ENCODE assay signal across 1 cellular context in the genomic region with DNA sequence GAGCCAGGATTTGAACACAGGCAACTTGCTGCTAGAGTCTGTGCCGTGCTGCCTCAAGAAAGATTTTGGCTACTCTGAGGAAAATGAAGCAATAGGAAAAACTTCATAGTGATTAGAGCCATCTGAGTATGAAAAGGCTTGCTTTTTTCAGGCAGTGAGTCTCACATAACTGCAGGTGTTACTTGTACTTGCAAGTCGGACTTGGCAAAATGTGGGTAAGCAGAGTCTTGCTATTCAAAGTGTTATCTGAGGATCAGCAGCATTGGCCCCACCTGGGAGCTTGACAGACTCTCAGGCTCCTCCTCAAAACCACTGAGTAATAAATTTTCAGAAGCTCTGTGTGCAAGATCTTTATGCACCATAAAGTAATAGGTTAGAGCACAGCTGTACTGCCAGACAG.
TF ChIP-seq lines count a peak whose summit lies in the region.

No MANE protein-coding gene starts in this region.

TF ChIP-seq in IMR-90, 13 proteins besides CTCF, POLR2A, EP300 and RAD21:
- no peak for TF ChIP-seq CEBPB (IDR thresholded peaks at IDR 0.05; ENCODE audit: low read depth, low read length)
- TF ChIP-seq, protein P1, sequence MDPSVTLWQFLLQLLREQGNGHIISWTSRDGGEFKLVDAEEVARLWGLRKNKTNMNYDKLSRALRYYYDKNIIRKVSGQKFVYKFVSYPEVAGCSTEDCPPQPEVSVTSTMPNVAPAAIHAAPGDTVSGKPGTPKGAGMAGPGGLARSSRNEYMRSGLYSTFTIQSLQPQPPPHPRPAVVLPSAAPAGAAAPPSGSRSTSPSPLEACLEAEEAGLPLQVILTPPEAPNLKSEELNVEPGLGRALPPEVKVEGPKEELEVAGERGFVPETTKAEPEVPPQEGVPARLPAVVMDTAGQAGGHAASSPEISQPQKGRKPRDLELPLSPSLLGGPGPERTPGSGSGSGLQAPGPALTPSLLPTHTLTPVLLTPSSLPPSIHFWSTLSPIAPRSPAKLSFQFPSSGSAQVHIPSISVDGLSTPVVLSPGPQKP (IDR thresholded peaks at IDR 0.05; ENCODE audit: borderline replicate concordance, low read depth, low read length): no peak
- TF ChIP-seq MXI1 (IDR thresholded peaks at IDR 0.05; ENCODE audit: borderline replicate concordance, low read depth, low read length): no peak
- no peak for TF ChIP-seq BHLHE40 (IDR thresholded peaks at IDR 0.05; ENCODE audit: low read depth, low read length)
- no peak for TF ChIP-seq MAZ (IDR thresholded peaks at IDR 0.05; ENCODE audit: borderline replicate concordance, low read depth, low read length)
- TF ChIP-seq RFX5 (IDR thresholded peaks at IDR 0.05; ENCODE audit: low read depth, low read length): no peak
- TF ChIP-seq FOS (IDR thresholded peaks at IDR 0.05; ENCODE audit: low read depth, low read length): no peak
- TF ChIP-seq, protein P2, sequence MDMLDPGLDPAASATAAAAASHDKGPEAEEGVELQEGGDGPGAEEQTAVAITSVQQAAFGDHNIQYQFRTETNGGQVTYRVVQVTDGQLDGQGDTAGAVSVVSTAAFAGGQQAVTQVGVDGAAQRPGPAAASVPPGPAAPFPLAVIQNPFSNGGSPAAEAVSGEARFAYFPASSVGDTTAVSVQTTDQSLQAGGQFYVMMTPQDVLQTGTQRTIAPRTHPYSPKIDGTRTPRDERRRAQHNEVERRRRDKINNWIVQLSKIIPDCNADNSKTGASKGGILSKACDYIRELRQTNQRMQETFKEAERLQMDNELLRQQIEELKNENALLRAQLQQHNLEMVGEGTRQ (IDR thresholded peaks at IDR 0.05; ENCODE audit: low read depth, low read length): no peak
TF ChIP-seq in IMR-90: peak in this region for 0.
